In the genomic region with DNA sequence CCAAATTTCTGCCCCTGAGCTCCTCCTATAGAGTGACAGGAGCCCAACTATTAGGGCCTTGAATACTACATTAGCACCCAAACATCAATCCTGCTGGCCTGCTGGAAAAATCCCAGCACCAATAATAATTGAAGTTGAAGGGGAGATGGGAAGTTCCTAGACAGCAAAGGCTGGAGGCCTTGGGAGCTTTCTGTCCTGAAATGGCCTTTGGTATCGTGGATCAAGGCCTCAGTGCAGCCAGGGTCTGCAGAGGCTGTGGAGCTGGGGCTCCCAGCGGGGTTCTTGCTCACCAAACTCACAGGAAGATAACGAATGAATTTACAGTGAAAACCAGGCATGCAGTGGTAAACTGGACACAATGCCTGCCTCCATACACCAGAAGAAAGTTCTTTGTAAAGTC, we compare ENCODE assay signal across 9 cellular contexts. TPM values are rescaled to one million over a fixed set of nuclear protein-coding genes. Genes with fewer than 3 reads are reported as not detected.
A peak's percentile ranks its signal among the peaks of the same experiment; 100 is the strongest.
DNase-seq lines count a peak whose midpoint lies in the region; ATAC-seq and TF ChIP-seq lines count a peak whose summit lies in the region.
"Had no signal": no experiment of that assay in that cellular context is flagged by ENCODE, and none has a peak within 500 bp of the region (broad histone marks: within the 10 kb centered on the region; RNA-seq: fewer than 3 reads in every experiment).

No MANE protein-coding gene starts in this region.

- WGBS in ectodermal cell, 2 experiments = 79 to 90% methylated on average over 3 of the region's 3 CpGs

- H3K4me1 Mint-ChIP-seq in stimulated activated naive CD8-positive, alpha-beta T cell treated with anti-CD3 and anti-CD28 coated beads, Interleukin-15, Interleukin-2, amounts not matched to agents 100 ng/mL and 50 ng/mL, for 24 hours (ENCODE audit: low read depth) = peaks cover 25% of the 10 kb centered on the region
- peaks cover 46% of the 10 kb centered on the region for H3K4me1 Mint-ChIP-seq in nephron progenitor cell

- no peak overlapping the region for H3K4me3 Mint-ChIP-seq in stimulated activated naive CD8-positive, alpha-beta T cell treated with anti-CD3 and anti-CD28 coated beads, Interleukin-15, Interleukin-2, amounts not matched to agents 100 ng/mL and 50 ng/mL, for 24 hours
- H3K4me3 Mint-ChIP-seq in nephron progenitor cell = no peak overlapping the region

- H3K27ac Mint-ChIP-seq in stimulated activated naive CD8-positive, alpha-beta T cell treated with anti-CD3 and anti-CD28 coated beads, Interleukin-15, Interleukin-2, amounts not matched to agents 100 ng/mL and 50 ng/mL, for 24 hours = peak overlapping the region; percentile 74
- peak overlapping the region; percentile 92 for H3K27ac Mint-ChIP-seq in nephron progenitor cell

- no peak overlapping the region for H3K4me3 ChIP-seq in ectodermal cell (ENCODE audit: insufficient read depth, low read depth, low read length)

- no peaks in the 10 kb centered on the region for H3K9me3 Mint-ChIP-seq in stimulated activated naive CD8-positive, alpha-beta T cell treated with anti-CD3 and anti-CD28 coated beads, Interleukin-15, Interleukin-2, amounts not matched to agents 100 ng/mL and 50 ng/mL, for 24 hours
- no peaks in the 10 kb centered on the region for H3K9me3 Mint-ChIP-seq in nephron progenitor cell

- TF ChIP-seq CTCF in nephron progenitor cell (IDR thresholded peaks at IDR 0.05) = no peak

- no peaks in the 10 kb centered on the region for H3K9me3 ChIP-seq in ectodermal cell (ENCODE audit: control insufficient read depth, low read length)

- H3K27me3 Mint-ChIP-seq in stimulated activated naive CD8-positive, alpha-beta T cell treated with anti-CD3 and anti-CD28 coated beads, Interleukin-15, Interleukin-2, amounts not matched to agents 100 ng/mL and 50 ng/mL, for 24 hours = no peaks in the 10 kb centered on the region
- H3K27me3 Mint-ChIP-seq in nephron progenitor cell (ENCODE audit: low read depth, poor library complexity) = no peaks in the 10 kb centered on the region

- peak overlapping the region; percentile 55 for H3K27ac ChIP-seq in ectodermal cell (ENCODE audit: insufficient read depth, low read depth, low read length, poor library complexity, severe bottlenecking)

- DNase-seq in stimulated activated naive CD8-positive, alpha-beta T cell treated with anti-CD3 and anti-CD28 coated beads, Interleukin-15, Interleukin-2, amounts not matched to agents 100 U/mL and 50 U/mL, for 24 hours = no peak
- DNase-seq in nephron progenitor cell = no peak
- DNase-seq in LoVo (ENCODE audit: low spot score) = no peak
- DNase-seq in NCI-H345 (lab: John Stamatoyannopoulos, UW) = no peak
- DNase-seq in NCI-H1436 treated with DMSO at 0.1 percent for 48 hours (lab: John Stamatoyannopoulos, UW) = no peak
- DNase-seq: erythroblast had no signal

- no peak for ATAC-seq in stimulated activated naive CD8-positive, alpha-beta T cell treated with anti-CD3 and anti-CD28 coated beads, Interleukin-15, Interleukin-2, amounts not matched to agents 100 U/mL and 50 U/mL, for 24 hours
- no peak for ATAC-seq in HG02623 (IDR thresholded peaks at IDR 0.05; ENCODE audit: unreplicated experiment)

- no peaks in the 10 kb centered on the region for H3K36me3 ChIP-seq in ectodermal cell (ENCODE audit: control insufficient read depth, insufficient read depth, low read length)

- no peaks in the 10 kb centered on the region for H3K27me3 ChIP-seq in ectodermal cell (ENCODE audit: control insufficient read depth, insufficient read depth, low read length, poor library complexity, severe bottlenecking)

- peaks cover 8% of the 10 kb centered on the region for H3K36me3 Mint-ChIP-seq in stimulated activated naive CD8-positive, alpha-beta T cell treated with anti-CD3 and anti-CD28 coated beads, Interleukin-15, Interleukin-2, amounts not matched to agents 100 ng/mL and 50 ng/mL, for 24 hours (ENCODE audit: low read depth)
- peaks cover 2% of the 10 kb centered on the region for H3K36me3 Mint-ChIP-seq in nephron progenitor cell (ENCODE audit: low read depth)

- peaks cover 23% of the 10 kb centered on the region for H3K4me1 ChIP-seq in ectodermal cell (ENCODE audit: control insufficient read depth, insufficient read depth, low read length)

RNA-seq across cellular contexts. Expression of gene MICALL1, which starts 9.2 kb away (rescaled TPM):
- polyA plus RNA-seq in ectodermal cell (2013, experiment 1 of 4) = 24.4 TPM
- polyA plus RNA-seq in ectodermal cell (2013, experiment 2 of 4) = 25.5 TPM
- 21.6 TPM for polyA plus RNA-seq in ectodermal cell (2013, experiment 3 of 4)
- 20.9 TPM for polyA plus RNA-seq in ectodermal cell (2013, experiment 4 of 4)

RNA-seq across cellular contexts. Expression of gene EIF3L, which starts 47.7 kb away (rescaled TPM):
- 672 TPM for polyA plus RNA-seq in ectodermal cell (2013, experiment 1 of 4)
- polyA plus RNA-seq in ectodermal cell (2013, experiment 2 of 4) = 692 TPM
- 584 TPM for polyA plus RNA-seq in ectodermal cell (2013, experiment 3 of 4)
- polyA plus RNA-seq in ectodermal cell (2013, experiment 4 of 4) = 664 TPM

RNA-seq across cellular contexts. Expression of gene ANKRD54, which starts 52.8 kb away (rescaled TPM):
- 22.0 TPM for polyA plus RNA-seq in ectodermal cell (2013, experiment 1 of 4)
- 18.2 TPM for polyA plus RNA-seq in ectodermal cell (2013, experiment 2 of 4)
- 15.4 TPM for polyA plus RNA-seq in ectodermal cell (2013, experiment 3 of 4)
- polyA plus RNA-seq in ectodermal cell (2013, experiment 4 of 4) = 17.1 TPM

RNA-seq across cellular contexts. Expression of gene C22orf23, which starts 56.5 kb away (rescaled TPM):
- polyA plus RNA-seq in ectodermal cell (2013, experiment 1 of 4) = 0.52 TPM
- polyA plus RNA-seq in ectodermal cell (2013, experiment 2 of 4) = 1.1 TPM
- polyA plus RNA-seq in ectodermal cell (2013, experiment 3 of 4) = 0.85 TPM
- polyA plus RNA-seq in ectodermal cell (2013, experiment 4 of 4) = 0.69 TPM

RNA-seq across cellular contexts. Expression of gene POLR2F, which starts 56.6 kb away (rescaled TPM):
- 108 TPM for polyA plus RNA-seq in ectodermal cell (2013, experiment 1 of 4)
- polyA plus RNA-seq in ectodermal cell (2013, experiment 2 of 4) = 92.1 TPM
- 109 TPM for polyA plus RNA-seq in ectodermal cell (2013, experiment 3 of 4)
- 127 TPM for polyA plus RNA-seq in ectodermal cell (2013, experiment 4 of 4)
